1 cellular context compared by ENCODE assay signal in the genomic region with DNA sequence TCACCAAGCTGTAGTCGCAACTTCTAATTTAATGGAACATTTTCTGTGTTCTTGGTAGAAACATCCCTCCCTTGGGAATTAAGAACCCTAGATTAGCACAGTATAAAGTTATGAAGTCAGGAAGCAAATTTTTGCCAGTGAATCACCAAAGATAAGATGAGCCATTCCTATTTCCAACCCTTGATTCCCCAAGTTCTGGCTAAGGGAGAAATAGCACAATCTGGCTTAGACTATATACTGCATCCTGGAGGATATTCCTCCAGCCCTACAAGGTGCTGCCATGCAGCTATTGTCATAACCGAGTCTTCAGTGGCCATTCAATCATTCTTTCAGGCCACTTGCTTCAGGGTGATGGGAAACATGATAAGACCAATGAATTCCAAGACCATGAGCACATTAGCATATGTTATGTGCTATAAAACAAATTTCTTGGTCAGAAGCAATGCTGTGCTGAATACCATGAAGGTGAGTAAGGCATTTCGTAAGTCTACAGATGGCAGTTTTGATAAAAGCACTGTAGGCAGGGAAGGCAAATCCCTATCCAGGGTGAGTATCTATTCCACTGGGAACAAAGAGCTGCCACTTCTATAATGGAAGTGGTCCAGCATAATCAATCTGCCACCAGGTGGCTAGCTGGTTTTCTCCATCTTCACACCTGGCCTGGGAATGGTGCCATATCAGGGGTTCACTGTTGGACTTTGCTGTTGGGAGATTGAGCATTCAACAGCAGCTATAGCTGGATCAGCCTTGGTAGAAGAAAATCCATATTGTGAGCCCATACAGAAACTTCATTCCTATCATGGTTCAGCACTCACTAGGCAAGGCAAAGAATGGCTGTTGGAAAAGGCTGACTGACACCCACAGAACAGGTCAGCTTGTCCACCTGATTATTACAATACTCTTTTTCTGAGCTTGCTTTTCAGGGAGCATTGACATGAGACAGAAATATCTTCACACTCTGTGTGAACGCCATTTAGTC.
TF ChIP-seq lines count a peak whose summit lies in the region.

No MANE protein-coding gene starts in this region.

TF ChIP-seq in SK-N-SH, 30 proteins besides CTCF, POLR2A, EP300 and RAD21 (continued from another document):
- TF ChIP-seq TCF12 (IDR thresholded peaks at IDR 0.05) (peak; percentile 99), RXRA (IDR thresholded peaks at IDR 0.05; ENCODE audit: borderline replicate concordance, low read depth) (peak; percentile 57; the same call in 1 of the 2 replicates), TEAD4 (IDR thresholded peaks at IDR 0.05; ENCODE audit: borderline replicate concordance, insufficient read depth) (peak; percentile 99), FOXM1 (IDR thresholded peaks at IDR 0.05; ENCODE audit: low read depth) (peak; percentile 78), ELF1 (IDR thresholded peaks at IDR 0.05) (peak; percentile 42; the same call in 1 of the 2 replicates), FOSL2 (IDR thresholded peaks at IDR 0.05; ENCODE audit: borderline replicate concordance, low read depth) (peak; percentile 94), FOXJ3 (CRISPR knock-in tag; IDR thresholded peaks at IDR 0.05) (no peak), GATA2 (CRISPR knock-in tag; IDR thresholded peaks at IDR 0.05) (no peak), SMC3 (IDR thresholded peaks at IDR 0.05; ENCODE audit: low read depth, low read length) (no peak), JUND (IDR thresholded peaks at IDR 0.05) (peak; percentile 99), CHD2 (IDR thresholded peaks at IDR 0.05; ENCODE audit: low read length, partially characterized antibody) (no peak), RFX5 (IDR thresholded peaks at IDR 0.05; ENCODE audit: low read length) (no peak), MXI1 (IDR thresholded peaks at IDR 0.05; ENCODE audit: low read depth, low read length) (no peak), POLR2AphosphoS5 (IDR thresholded peaks at IDR 0.05; ENCODE audit: low read depth, low read length) (peak; percentile 75; the same call in 1 of the 2 replicates), NFIC (IDR thresholded peaks at IDR 0.05; ENCODE audit: borderline replicate concordance) (peak; percentile 88), YY1 (IDR thresholded peaks at IDR 0.05; ENCODE audit: low read depth) (no peak)
- TF ChIP-seq, protein P1, sequence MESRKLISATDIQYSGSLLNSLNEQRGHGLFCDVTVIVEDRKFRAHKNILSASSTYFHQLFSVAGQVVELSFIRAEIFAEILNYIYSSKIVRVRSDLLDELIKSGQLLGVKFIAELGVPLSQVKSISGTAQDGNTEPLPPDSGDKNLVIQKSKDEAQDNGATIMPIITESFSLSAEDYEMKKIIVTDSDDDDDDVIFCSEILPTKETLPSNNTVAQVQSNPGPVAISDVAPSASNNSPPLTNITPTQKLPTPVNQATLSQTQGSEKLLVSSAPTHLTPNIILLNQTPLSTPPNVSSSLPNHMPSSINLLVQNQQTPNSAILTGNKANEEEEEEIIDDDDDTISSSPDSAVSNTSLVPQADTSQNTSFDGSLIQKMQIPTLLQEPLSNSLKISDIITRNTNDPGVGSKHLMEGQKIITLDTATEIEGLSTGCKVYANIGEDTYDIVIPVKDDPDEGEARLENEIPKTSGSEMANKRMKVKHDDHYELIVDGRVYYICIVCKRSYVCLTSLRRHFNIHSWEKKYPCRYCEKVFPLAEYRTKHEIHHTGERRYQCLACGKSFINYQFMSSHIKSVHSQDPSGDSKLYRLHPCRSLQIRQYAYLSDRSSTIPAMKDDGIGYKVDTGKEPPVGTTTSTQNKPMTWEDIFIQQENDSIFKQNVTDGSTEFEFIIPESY (IDR thresholded peaks at IDR 0.05; ENCODE audit: borderline replicate concordance, low read depth), result peak; percentile 80; the same call in 1 of the 2 replicates
- TF ChIP-seq, protein P2, sequence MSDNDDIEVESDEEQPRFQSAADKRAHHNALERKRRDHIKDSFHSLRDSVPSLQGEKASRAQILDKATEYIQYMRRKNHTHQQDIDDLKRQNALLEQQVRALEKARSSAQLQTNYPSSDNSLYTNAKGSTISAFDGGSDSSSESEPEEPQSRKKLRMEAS (IDR thresholded peaks at IDR 0.05; ENCODE audit: low read depth), result peak; percentile 81
- TF ChIP-seq, protein P3, sequence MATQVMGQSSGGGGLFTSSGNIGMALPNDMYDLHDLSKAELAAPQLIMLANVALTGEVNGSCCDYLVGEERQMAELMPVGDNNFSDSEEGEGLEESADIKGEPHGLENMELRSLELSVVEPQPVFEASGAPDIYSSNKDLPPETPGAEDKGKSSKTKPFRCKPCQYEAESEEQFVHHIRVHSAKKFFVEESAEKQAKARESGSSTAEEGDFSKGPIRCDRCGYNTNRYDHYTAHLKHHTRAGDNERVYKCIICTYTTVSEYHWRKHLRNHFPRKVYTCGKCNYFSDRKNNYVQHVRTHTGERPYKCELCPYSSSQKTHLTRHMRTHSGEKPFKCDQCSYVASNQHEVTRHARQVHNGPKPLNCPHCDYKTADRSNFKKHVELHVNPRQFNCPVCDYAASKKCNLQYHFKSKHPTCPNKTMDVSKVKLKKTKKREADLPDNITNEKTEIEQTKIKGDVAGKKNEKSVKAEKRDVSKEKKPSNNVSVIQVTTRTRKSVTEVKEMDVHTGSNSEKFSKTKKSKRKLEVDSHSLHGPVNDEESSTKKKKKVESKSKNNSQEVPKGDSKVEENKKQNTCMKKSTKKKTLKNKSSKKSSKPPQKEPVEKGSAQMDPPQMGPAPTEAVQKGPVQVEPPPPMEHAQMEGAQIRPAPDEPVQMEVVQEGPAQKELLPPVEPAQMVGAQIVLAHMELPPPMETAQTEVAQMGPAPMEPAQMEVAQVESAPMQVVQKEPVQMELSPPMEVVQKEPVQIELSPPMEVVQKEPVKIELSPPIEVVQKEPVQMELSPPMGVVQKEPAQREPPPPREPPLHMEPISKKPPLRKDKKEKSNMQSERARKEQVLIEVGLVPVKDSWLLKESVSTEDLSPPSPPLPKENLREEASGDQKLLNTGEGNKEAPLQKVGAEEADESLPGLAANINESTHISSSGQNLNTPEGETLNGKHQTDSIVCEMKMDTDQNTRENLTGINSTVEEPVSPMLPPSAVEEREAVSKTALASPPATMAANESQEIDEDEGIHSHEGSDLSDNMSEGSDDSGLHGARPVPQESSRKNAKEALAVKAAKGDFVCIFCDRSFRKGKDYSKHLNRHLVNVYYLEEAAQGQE (IDR thresholded peaks at IDR 0.05; ENCODE audit: low read depth, low read length), result peak; percentile 56; the same call in 1 of the 2 replicates
- TF ChIP-seq, protein P4, sequence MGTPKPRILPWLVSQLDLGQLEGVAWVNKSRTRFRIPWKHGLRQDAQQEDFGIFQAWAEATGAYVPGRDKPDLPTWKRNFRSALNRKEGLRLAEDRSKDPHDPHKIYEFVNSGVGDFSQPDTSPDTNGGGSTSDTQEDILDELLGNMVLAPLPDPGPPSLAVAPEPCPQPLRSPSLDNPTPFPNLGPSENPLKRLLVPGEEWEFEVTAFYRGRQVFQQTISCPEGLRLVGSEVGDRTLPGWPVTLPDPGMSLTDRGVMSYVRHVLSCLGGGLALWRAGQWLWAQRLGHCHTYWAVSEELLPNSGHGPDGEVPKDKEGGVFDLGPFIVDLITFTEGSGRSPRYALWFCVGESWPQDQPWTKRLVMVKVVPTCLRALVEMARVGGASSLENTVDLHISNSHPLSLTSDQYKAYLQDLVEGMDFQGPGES (IDR thresholded peaks at IDR 0.05; ENCODE audit: low read depth, low read length), result no peak
- TF ChIP-seq, protein P5, sequence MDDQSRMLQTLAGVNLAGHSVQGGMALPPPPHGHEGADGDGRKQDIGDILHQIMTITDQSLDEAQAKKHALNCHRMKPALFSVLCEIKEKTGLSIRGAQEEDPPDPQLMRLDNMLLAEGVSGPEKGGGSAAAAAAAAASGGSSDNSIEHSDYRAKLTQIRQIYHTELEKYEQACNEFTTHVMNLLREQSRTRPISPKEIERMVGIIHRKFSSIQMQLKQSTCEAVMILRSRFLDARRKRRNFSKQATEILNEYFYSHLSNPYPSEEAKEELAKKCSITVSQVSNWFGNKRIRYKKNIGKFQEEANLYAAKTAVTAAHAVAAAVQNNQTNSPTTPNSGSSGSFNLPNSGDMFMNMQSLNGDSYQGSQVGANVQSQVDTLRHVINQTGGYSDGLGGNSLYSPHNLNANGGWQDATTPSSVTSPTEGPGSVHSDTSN (IDR thresholded peaks at IDR 0.05), result peak; percentile 96
